Comparison of ENCODE assay signal across 15 cellular contexts in genomic region chr17:72187544-72187943, GRCh38.
A peak's percentile ranks its signal among the peaks of the same experiment; 100 is the strongest.
DNase-seq lines count a peak whose midpoint lies in the region; ATAC-seq and TF ChIP-seq lines count a peak whose summit lies in the region.
"Had no signal": no experiment of that assay in that cellular context is flagged by ENCODE, and none has a peak within 500 bp of the region (broad histone marks: within the 10 kb centered on the region; RNA-seq: fewer than 3 reads in every experiment).

No MANE protein-coding gene starts in this region.

- no peak overlapping the region for H3K4me3 ChIP-seq in left ventricle myocardium inferior
- H3K4me3 ChIP-seq in CD8-positive, alpha-beta memory T cell (ENCODE audit: low read length): no peak overlapping the region
- H3K4me3 ChIP-seq: left lung had no signal

- no peaks in the 10 kb centered on the region for H3K36me3 ChIP-seq in left ventricle myocardium inferior
- H3K36me3 ChIP-seq in CD8-positive, alpha-beta memory T cell (ENCODE audit: insufficient read depth, low read length): no peaks in the 10 kb centered on the region
- H3K36me3 ChIP-seq: left lung had no signal

- peaks cover 0 to 1% of the 10 kb centered on the region in 2 donors for H3K27me3 Mint-ChIP-seq in CD8-positive, alpha-beta memory T cell
- peaks cover 3% of the 10 kb centered on the region for H3K27me3 Mint-ChIP-seq in activated naive CD4-positive, alpha-beta T cell treated with anti-CD3 and anti-CD28 coated beads for 36 hours (ENCODE audit: low read depth)
- H3K27me3 Mint-ChIP-seq: activated naive CD4-positive, alpha-beta T cell treated with anti-CD3 and anti-CD28 coated beads, Interleukin-2, amount 10 ng/mL, durations not matched to agents 7 days and 5 days; CD4-positive, CD25-positive, alpha-beta regulatory T cell; central memory CD8-positive, alpha-beta T cell had no signal

- DNase-seq in DMS79 treated with DMSO at 0.1 percent for 48 hours (lab: John Stamatoyannopoulos, UW): peak; percentile 22
- DNase-seq in DMS79 (lab: John Stamatoyannopoulos, UW): no peak
- peak; percentile 23 for DNase-seq in RPMI7951 (ENCODE audit: low read depth)
- peak; percentile 76 for DNase-seq in left ventricle myocardium inferior
- peak; percentile 65 for DNase-seq in sciatic nerve (ENCODE audit: low spot score)
- no peak for DNase-seq in CD8-positive, alpha-beta memory T cell
- DNase-seq in NCI-H128 (lab: John Stamatoyannopoulos, UW; ENCODE audit: unreplicated experiment): no peak
- no peak for DNase-seq in activated naive CD4-positive, alpha-beta T cell treated with anti-CD3 and anti-CD28 coated beads for 36 hours
- DNase-seq: activated naive CD4-positive, alpha-beta T cell treated with anti-CD3 and anti-CD28 coated beads, Interleukin-2, amount 10 ng/mL, durations not matched to agents 7 days and 5 days; CD4-positive, CD25-positive, alpha-beta regulatory T cell; left lung; NCI-H1417 treated with DMSO at 0.1 percent for 48 hours had no signal

- H3K9me3 ChIP-seq in left ventricle myocardium inferior (replicated peaks): no peaks in the 10 kb centered on the region
- no peaks in the 10 kb centered on the region for H3K9me3 ChIP-seq in CD8-positive, alpha-beta memory T cell (ENCODE audit: low read length)

- POLR2A ChIA-PET in CD8-positive, alpha-beta memory T cell (lab: Charles Lee): no interaction called here

- no peak for TF ChIP-seq CTCF in left ventricle myocardium inferior (IDR thresholded peaks at IDR 0.05; ENCODE audit: borderline replicate concordance)

- CTCF ChIA-PET in CD8-positive, alpha-beta memory T cell (lab: Charles Lee): no interaction called here
- CTCF ChIA-PET in activated naive CD4-positive, alpha-beta T cell treated with anti-CD3 and anti-CD28 coated beads for 36 hours (lab: Charles Lee): no interaction called here

- H3K27me3 ChIP-seq in left ventricle myocardium inferior (ENCODE audit: low read depth): peaks cover 29% of the 10 kb centered on the region
- no peaks in the 10 kb centered on the region for H3K27me3 ChIP-seq in CD8-positive, alpha-beta memory T cell (ENCODE audit: insufficient read depth, low read length, poor library complexity, severe bottlenecking)
- H3K27me3 ChIP-seq: left lung had no signal

- H3K27ac Mint-ChIP-seq in CD8-positive, alpha-beta memory T cell: no peak overlapping the region
- no peak overlapping the region for H3K27ac Mint-ChIP-seq in activated naive CD4-positive, alpha-beta T cell treated with anti-CD3 and anti-CD28 coated beads for 36 hours
- H3K27ac Mint-ChIP-seq: activated naive CD4-positive, alpha-beta T cell treated with anti-CD3 and anti-CD28 coated beads, Interleukin-2, amount 10 ng/mL, durations not matched to agents 7 days and 5 days; CD4-positive, CD25-positive, alpha-beta regulatory T cell; nephron; WTC11 had no signal

- intact Hi-C loops in left ventricle myocardium inferior (cut with micrococcal nuclease): no loop called here
- intact Hi-C loops in sciatic nerve (cut with DNase I): no loop called here
- intact Hi-C loops in activated naive CD4-positive, alpha-beta T cell treated with anti-CD3 and anti-CD28 coated beads for 36 hours (cut with micrococcal nuclease): no loop called here

- no peaks in the 10 kb centered on the region for H3K4me1 Mint-ChIP-seq in CD8-positive, alpha-beta memory T cell
- H3K4me1 Mint-ChIP-seq in activated naive CD4-positive, alpha-beta T cell treated with anti-CD3 and anti-CD28 coated beads for 36 hours (ENCODE audit: low read depth): no peaks in the 10 kb centered on the region
- H3K4me1 Mint-ChIP-seq: activated naive CD4-positive, alpha-beta T cell treated with anti-CD3 and anti-CD28 coated beads, Interleukin-2, amount 10 ng/mL, durations not matched to agents 7 days and 5 days; CD4-positive, CD25-positive, alpha-beta regulatory T cell; central memory CD8-positive, alpha-beta T cell had no signal

- H3K4me3 Mint-ChIP-seq in CD8-positive, alpha-beta memory T cell: no peak overlapping the region
- no peak overlapping the region for H3K4me3 Mint-ChIP-seq in activated naive CD4-positive, alpha-beta T cell treated with anti-CD3 and anti-CD28 coated beads for 36 hours
- H3K4me3 Mint-ChIP-seq: activated naive CD4-positive, alpha-beta T cell treated with anti-CD3 and anti-CD28 coated beads, Interleukin-2, amount 10 ng/mL, durations not matched to agents 7 days and 5 days; CD4-positive, CD25-positive, alpha-beta regulatory T cell; central memory CD8-positive, alpha-beta T cell; nephron; WTC11 had no signal

- H3K36me3 Mint-ChIP-seq in CD8-positive, alpha-beta memory T cell: no peaks in the 10 kb centered on the region
- H3K36me3 Mint-ChIP-seq in activated naive CD4-positive, alpha-beta T cell treated with anti-CD3 and anti-CD28 coated beads for 36 hours (ENCODE audit: low read depth): no peaks in the 10 kb centered on the region
- H3K36me3 Mint-ChIP-seq: activated naive CD4-positive, alpha-beta T cell treated with anti-CD3 and anti-CD28 coated beads, Interleukin-2, amount 10 ng/mL, durations not matched to agents 7 days and 5 days; CD4-positive, CD25-positive, alpha-beta regulatory T cell; WTC11 had no signal

- H3K27ac ChIP-seq in left ventricle myocardium inferior (replicated peaks): peak overlapping the region; percentile 65
- no peak overlapping the region for H3K27ac ChIP-seq in CD8-positive, alpha-beta memory T cell (ENCODE audit: low read depth, low read length)
- H3K27ac ChIP-seq: left lung had no signal

- peaks cover 0 to 10% (median 4%) of the 10 kb centered on the region in 5 donors for H3K9me3 Mint-ChIP-seq in CD8-positive, alpha-beta memory T cell
- no peaks in the 10 kb centered on the region for H3K9me3 Mint-ChIP-seq in activated naive CD4-positive, alpha-beta T cell treated with anti-CD3 and anti-CD28 coated beads for 36 hours
- H3K9me3 Mint-ChIP-seq: nephron had no signal

- ATAC-seq in sciatic nerve: peak; percentile 81
- ATAC-seq: left lung, WTC11 had no signal

- no peaks in the 10 kb centered on the region for H3K4me1 ChIP-seq in left ventricle myocardium inferior
- H3K4me1 ChIP-seq in CD8-positive, alpha-beta memory T cell (ENCODE audit: insufficient read depth, low read length): no peaks in the 10 kb centered on the region
- H3K4me1 ChIP-seq: left lung had no signal

Comparison
In these comparisons a context has a peak if more than half of its experiments do, and no peak if none do; other contexts are left out.
1. DNase-seq: peak in DMS79 treated with DMSO at 0.1 percent for 48 hours (single experiment), RPMI7951 (single experiment), left ventricle myocardium inferior (single experiment) and sciatic nerve (single experiment); none in DMS79 (single experiment), CD8-positive, alpha-beta memory T cell (0 of 5), NCI-H128 (single experiment) and activated naive CD4-positive, alpha-beta T cell treated with anti-CD3 and anti-CD28 coated beads for 36 hours (single experiment).